ENCODE assay signal across 17 cellular contexts in genomic region chr3:188310270-188310710, GRCh38.
DNase-seq lines count a peak whose midpoint lies in the region; ATAC-seq lines count a peak whose summit lies in the region.
"Had no signal": no experiment of that assay in that cellular context is flagged by ENCODE, and none has a peak within 500 bp of the region (broad histone marks: within the 10 kb centered on the region; RNA-seq: fewer than 3 reads in every experiment).

No MANE protein-coding gene starts in this region.

- H3K27ac Mint-ChIP-seq in activated CD4-positive, alpha-beta T cell treated with anti-CD3 and anti-CD28 coated beads, Interleukin-2, amount 10 ng/mL, durations not matched to agents 24 days and 14 days: peak overlapping the region; percentile 87
- H3K27ac Mint-ChIP-seq in activated T-helper 1 cell treated with anti-CD3 and anti-CD28 coated beads, Interleukin-12 subunit alpha, Interleukin-12 subunit beta, Interleukin-2, Interleukin-4 antibody, amounts not matched to agents 30 ng/mL and 10 ng/mL and 1 ng/mL, durations not matched to agents 14 hours and 24 hours and 36 hours: peak overlapping the region; percentile 64
- peak overlapping the region; percentile 85 to 93 for H3K27ac Mint-ChIP-seq in natural killer cell treated with Interleukin-12 subunit alpha and Interleukin-12 subunit beta and Interleukin-15 and Interleukin-18, amount 100 ng/mL, for 72 hours
- H3K27ac Mint-ChIP-seq: HFFc6 had no signal

- intact Hi-C loops in activated CD4-positive, alpha-beta T cell treated with anti-CD3 and anti-CD28 coated beads, Interleukin-2, amount 10 ng/mL, durations not matched to agents 24 days and 14 days (cut with micrococcal nuclease): loop anchor here (1.0 to 10.0 kb wide), 2 partner anchors 29 to 415 kb away; no protein-coding TSS in a partner anchor
- intact Hi-C loops in activated T-helper 1 cell treated with anti-CD3 and anti-CD28 coated beads, Interleukin-12 subunit alpha, Interleukin-12 subunit beta, Interleukin-2, Interleukin-4 antibody, amounts not matched to agents 30 ng/mL and 10 ng/mL and 1 ng/mL, durations not matched to agents 14 hours and 24 hours and 36 hours (cut with micrococcal nuclease): loop anchor here (1.0 kb wide), 2 partner anchors 13 to 478 kb away; no protein-coding TSS in a partner anchor

- peaks cover 3% of the 10 kb centered on the region for H3K27me3 Mint-ChIP-seq in activated CD4-positive, alpha-beta T cell treated with anti-CD3 and anti-CD28 coated beads, Interleukin-2, amount 10 ng/mL, durations not matched to agents 24 days and 14 days
- peaks cover 9% of the 10 kb centered on the region for H3K27me3 Mint-ChIP-seq in activated T-helper 1 cell treated with anti-CD3 and anti-CD28 coated beads, Interleukin-12 subunit alpha, Interleukin-12 subunit beta, Interleukin-2, Interleukin-4 antibody, amounts not matched to agents 30 ng/mL and 10 ng/mL and 1 ng/mL, durations not matched to agents 14 hours and 24 hours and 36 hours (ENCODE audit: insufficient read depth)
- H3K27me3 Mint-ChIP-seq in natural killer cell treated with Interleukin-12 subunit alpha and Interleukin-12 subunit beta and Interleukin-15 and Interleukin-18, amount 100 ng/mL, for 72 hours: no peaks in the 10 kb centered on the region

- DNase-seq in activated CD4-positive, alpha-beta T cell treated with anti-CD3 and anti-CD28 coated beads, Interleukin-2, amount 10 ng/mL, durations not matched to agents 24 days and 14 days: peak; percentile 53
- no peak for DNase-seq in activated CD4-positive, alpha-beta T cell treated with anti-CD3 and anti-CD28 coated beads, Interleukin-2, amount 50 U/mL, for 1 hour
- no peak for DNase-seq in activated T-helper 1 cell treated with anti-CD3 and anti-CD28 coated beads, Interleukin-12 subunit alpha, Interleukin-12 subunit beta, Interleukin-2, Interleukin-4 antibody, amounts not matched to agents 30 ng/mL and 10 ng/mL and 1 ng/mL, durations not matched to agents 14 hours and 24 hours and 36 hours (ENCODE audit: low spot score)
- DNase-seq in natural killer cell treated with Interleukin-12 subunit alpha and Interleukin-12 subunit beta and Interleukin-15 and Interleukin-18, amount 100 ng/mL, for 72 hours (ENCODE audit: low spot score): no peak
- DNase-seq in hepatic stellate cell (ENCODE audit: low spot score) (no peak), OCI-M1 (lab: John Stamatoyannopoulos, UW) (no peak), AG20443 (ENCODE audit: low spot score) (no peak)
- DNase-seq: ACHN; activated CD4-positive, alpha-beta T cell treated with anti-CD3 and anti-CD28 coated beads, Interleukin-2, amount 50 U/mL, for 48 hours; activated gamma-delta T cell treated with Interleukin-2 at 50 U/mL for 16 hours; effector memory CD4-positive, alpha-beta T cell; HFFc6; NCI-H1436; NK-92 treated with Interleukin-12 subunit alpha and Interleukin-12 subunit beta, amount 100 ng/mL, for 24 hours; SIG-M5; stimulated activated naive CD4-positive, alpha-beta T cell treated with Interleukin-2 at 50 U/mL for 16 hours had no signal

- H3K4me3 Mint-ChIP-seq in activated CD4-positive, alpha-beta T cell treated with anti-CD3 and anti-CD28 coated beads, Interleukin-2, amount 10 ng/mL, durations not matched to agents 24 days and 14 days: peak overlapping the region; percentile 62
- H3K4me3 Mint-ChIP-seq in activated T-helper 1 cell treated with anti-CD3 and anti-CD28 coated beads, Interleukin-12 subunit alpha, Interleukin-12 subunit beta, Interleukin-2, Interleukin-4 antibody, amounts not matched to agents 30 ng/mL and 10 ng/mL and 1 ng/mL, durations not matched to agents 14 hours and 24 hours and 36 hours: peak overlapping the region; percentile 40
- H3K4me3 Mint-ChIP-seq in natural killer cell treated with Interleukin-12 subunit alpha and Interleukin-12 subunit beta and Interleukin-15 and Interleukin-18, amount 100 ng/mL, for 72 hours: peak overlapping the region; percentile 79
- H3K4me3 Mint-ChIP-seq: HFFc6 had no signal

- H3K36me3 Mint-ChIP-seq in activated CD4-positive, alpha-beta T cell treated with anti-CD3 and anti-CD28 coated beads, Interleukin-2, amount 10 ng/mL, durations not matched to agents 24 days and 14 days (ENCODE audit: low read depth): peaks cover 29% of the 10 kb centered on the region
- peaks cover 14% of the 10 kb centered on the region for H3K36me3 Mint-ChIP-seq in activated T-helper 1 cell treated with anti-CD3 and anti-CD28 coated beads, Interleukin-12 subunit alpha, Interleukin-12 subunit beta, Interleukin-2, Interleukin-4 antibody, amounts not matched to agents 30 ng/mL and 10 ng/mL and 1 ng/mL, durations not matched to agents 14 hours and 24 hours and 36 hours (ENCODE audit: low read depth)
- H3K36me3 Mint-ChIP-seq in natural killer cell treated with Interleukin-12 subunit alpha and Interleukin-12 subunit beta and Interleukin-15 and Interleukin-18, amount 100 ng/mL, for 72 hours: peaks cover 4% of the 10 kb centered on the region

- H3K9me3 Mint-ChIP-seq in activated CD4-positive, alpha-beta T cell treated with anti-CD3 and anti-CD28 coated beads, Interleukin-2, amount 10 ng/mL, durations not matched to agents 24 days and 14 days: peaks cover 4% of the 10 kb centered on the region
- no peaks in the 10 kb centered on the region for H3K9me3 Mint-ChIP-seq in activated T-helper 1 cell treated with anti-CD3 and anti-CD28 coated beads, Interleukin-12 subunit alpha, Interleukin-12 subunit beta, Interleukin-2, Interleukin-4 antibody, amounts not matched to agents 30 ng/mL and 10 ng/mL and 1 ng/mL, durations not matched to agents 14 hours and 24 hours and 36 hours
- peaks cover 5% of the 10 kb centered on the region for H3K9me3 Mint-ChIP-seq in natural killer cell treated with Interleukin-12 subunit alpha and Interleukin-12 subunit beta and Interleukin-15 and Interleukin-18, amount 100 ng/mL, for 72 hours
- H3K9me3 Mint-ChIP-seq: HFFc6 had no signal

- ATAC-seq in GM19023 (IDR thresholded peaks at IDR 0.05; ENCODE audit: unreplicated experiment): peak; percentile 8
- peak; percentile 36 to 63 for ATAC-seq in natural killer cell treated with Interleukin-12 subunit alpha and Interleukin-12 subunit beta and Interleukin-15 and Interleukin-18, amount 100 ng/mL, for 72 hours

- peaks cover 22% of the 10 kb centered on the region for H3K4me1 Mint-ChIP-seq in activated CD4-positive, alpha-beta T cell treated with anti-CD3 and anti-CD28 coated beads, Interleukin-2, amount 10 ng/mL, durations not matched to agents 24 days and 14 days
- peaks cover 35% of the 10 kb centered on the region for H3K4me1 Mint-ChIP-seq in activated T-helper 1 cell treated with anti-CD3 and anti-CD28 coated beads, Interleukin-12 subunit alpha, Interleukin-12 subunit beta, Interleukin-2, Interleukin-4 antibody, amounts not matched to agents 30 ng/mL and 10 ng/mL and 1 ng/mL, durations not matched to agents 14 hours and 24 hours and 36 hours (ENCODE audit: low read depth)
- peaks cover 33 to 38% of the 10 kb centered on the region in 2 donors for H3K4me1 Mint-ChIP-seq in natural killer cell treated with Interleukin-12 subunit alpha and Interleukin-12 subunit beta and Interleukin-15 and Interleukin-18, amount 100 ng/mL, for 72 hours (ENCODE audit: low read depth in 2 of 2)
